ENCODE assay signal across 2 cellular contexts in the genomic region with DNA sequence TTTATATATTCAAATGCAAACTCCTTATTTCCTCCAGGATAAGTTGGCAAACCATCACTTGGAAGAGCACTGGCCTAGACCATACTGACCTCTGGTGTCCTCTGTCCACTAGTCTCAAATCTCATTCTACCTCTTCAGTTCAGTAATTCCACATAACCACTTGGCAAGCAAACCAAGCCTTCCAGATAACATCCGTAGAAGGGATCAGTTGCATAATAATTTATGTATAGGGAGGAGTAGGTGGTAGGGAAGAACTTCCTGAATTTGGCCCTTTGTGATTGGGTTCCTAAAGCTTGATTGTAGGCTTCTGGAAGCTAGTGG.
TF ChIP-seq lines count a peak whose summit lies in the region.

No MANE protein-coding gene starts in this region.

TF ChIP-seq in IMR-90, 13 proteins besides CTCF, POLR2A, EP300 and RAD21:
- TF ChIP-seq, protein P1, sequence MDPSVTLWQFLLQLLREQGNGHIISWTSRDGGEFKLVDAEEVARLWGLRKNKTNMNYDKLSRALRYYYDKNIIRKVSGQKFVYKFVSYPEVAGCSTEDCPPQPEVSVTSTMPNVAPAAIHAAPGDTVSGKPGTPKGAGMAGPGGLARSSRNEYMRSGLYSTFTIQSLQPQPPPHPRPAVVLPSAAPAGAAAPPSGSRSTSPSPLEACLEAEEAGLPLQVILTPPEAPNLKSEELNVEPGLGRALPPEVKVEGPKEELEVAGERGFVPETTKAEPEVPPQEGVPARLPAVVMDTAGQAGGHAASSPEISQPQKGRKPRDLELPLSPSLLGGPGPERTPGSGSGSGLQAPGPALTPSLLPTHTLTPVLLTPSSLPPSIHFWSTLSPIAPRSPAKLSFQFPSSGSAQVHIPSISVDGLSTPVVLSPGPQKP (IDR thresholded peaks at IDR 0.05; ENCODE audit: borderline replicate concordance, low read depth, low read length), result no peak
- peak; percentile 60 for TF ChIP-seq CEBPB (IDR thresholded peaks at IDR 0.05; ENCODE audit: low read depth, low read length)

TF ChIP-seq in K562, 482 proteins besides CTCF, POLR2A, EP300 and RAD21:
- TF ChIP-seq CEBPG (CRISPR knock-in tag; IDR thresholded peaks at IDR 0.05), result no peak
- TF ChIP-seq CEBPG (tag; conservative IDR thresholded peaks at IDR 0.05 in 1 of 2, IDR thresholded peaks at IDR 0.05 in 1 of 2), result peak; percentile 44 to 53; a peak in 2 of 4 replicates
- TF ChIP-seq PBX2 (CRISPR knock-in tag; IDR thresholded peaks at IDR 0.05; ENCODE audit: low read depth), result no peak
- TF ChIP-seq PBX2 (tag; conservative IDR thresholded peaks at IDR 0.05; ENCODE audit: low read depth), result peak; percentile 60
- TF ChIP-seq ELF1 (tag; IDR thresholded peaks at IDR 0.05), result no peak
- TF ChIP-seq, protein P2, sequence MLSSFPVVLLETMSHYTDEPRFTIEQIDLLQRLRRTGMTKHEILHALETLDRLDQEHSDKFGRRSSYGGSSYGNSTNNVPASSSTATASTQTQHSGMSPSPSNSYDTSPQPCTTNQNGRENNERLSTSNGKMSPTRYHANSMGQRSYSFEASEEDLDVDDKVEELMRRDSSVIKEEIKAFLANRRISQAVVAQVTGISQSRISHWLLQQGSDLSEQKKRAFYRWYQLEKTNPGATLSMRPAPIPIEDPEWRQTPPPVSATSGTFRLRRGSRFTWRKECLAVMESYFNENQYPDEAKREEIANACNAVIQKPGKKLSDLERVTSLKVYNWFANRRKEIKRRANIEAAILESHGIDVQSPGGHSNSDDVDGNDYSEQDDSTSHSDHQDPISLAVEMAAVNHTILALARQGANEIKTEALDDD (IDR thresholded peaks at IDR 0.05), result 0 out of 2 replicates have a peak, but pooled peaks have one; percentile 35
- no peak for TF ChIP-seq ARNT (IDR thresholded peaks at IDR 0.05)
- no peak for TF ChIP-seq AFF4 (CRISPR knock-in tag; IDR thresholded peaks at IDR 0.05)
- no peak for TF ChIP-seq EGR1 (conservative IDR thresholded peaks at IDR 0.05)
- no peak for TF ChIP-seq ZNF668 (CRISPR knock-in tag; IDR thresholded peaks at IDR 0.05)
- TF ChIP-seq SMARCB1 (IDR thresholded peaks at IDR 0.05; ENCODE audit: insufficient read length, low read depth), result no peak
- TF ChIP-seq NRF1 (conservative IDR thresholded peaks at IDR 0.05 in 1 of 2, IDR thresholded peaks at IDR 0.05 in 1 of 2), result no peak
- no peak for TF ChIP-seq SIRT6 (IDR thresholded peaks at IDR 0.05; ENCODE audit: low read depth, low read length)
- TF ChIP-seq ZNF655 (CRISPR knock-in tag; IDR thresholded peaks at IDR 0.05), result no peak
- no peak for TF ChIP-seq ZNF212 (CRISPR knock-in tag; IDR thresholded peaks at IDR 0.05)
- no peak for TF ChIP-seq NR2C2 (CRISPR knock-in tag; IDR thresholded peaks at IDR 0.05)
- TF ChIP-seq NR2C2 (tag; IDR thresholded peaks at IDR 0.05), result no peak
- TF ChIP-seq, protein P3, sequence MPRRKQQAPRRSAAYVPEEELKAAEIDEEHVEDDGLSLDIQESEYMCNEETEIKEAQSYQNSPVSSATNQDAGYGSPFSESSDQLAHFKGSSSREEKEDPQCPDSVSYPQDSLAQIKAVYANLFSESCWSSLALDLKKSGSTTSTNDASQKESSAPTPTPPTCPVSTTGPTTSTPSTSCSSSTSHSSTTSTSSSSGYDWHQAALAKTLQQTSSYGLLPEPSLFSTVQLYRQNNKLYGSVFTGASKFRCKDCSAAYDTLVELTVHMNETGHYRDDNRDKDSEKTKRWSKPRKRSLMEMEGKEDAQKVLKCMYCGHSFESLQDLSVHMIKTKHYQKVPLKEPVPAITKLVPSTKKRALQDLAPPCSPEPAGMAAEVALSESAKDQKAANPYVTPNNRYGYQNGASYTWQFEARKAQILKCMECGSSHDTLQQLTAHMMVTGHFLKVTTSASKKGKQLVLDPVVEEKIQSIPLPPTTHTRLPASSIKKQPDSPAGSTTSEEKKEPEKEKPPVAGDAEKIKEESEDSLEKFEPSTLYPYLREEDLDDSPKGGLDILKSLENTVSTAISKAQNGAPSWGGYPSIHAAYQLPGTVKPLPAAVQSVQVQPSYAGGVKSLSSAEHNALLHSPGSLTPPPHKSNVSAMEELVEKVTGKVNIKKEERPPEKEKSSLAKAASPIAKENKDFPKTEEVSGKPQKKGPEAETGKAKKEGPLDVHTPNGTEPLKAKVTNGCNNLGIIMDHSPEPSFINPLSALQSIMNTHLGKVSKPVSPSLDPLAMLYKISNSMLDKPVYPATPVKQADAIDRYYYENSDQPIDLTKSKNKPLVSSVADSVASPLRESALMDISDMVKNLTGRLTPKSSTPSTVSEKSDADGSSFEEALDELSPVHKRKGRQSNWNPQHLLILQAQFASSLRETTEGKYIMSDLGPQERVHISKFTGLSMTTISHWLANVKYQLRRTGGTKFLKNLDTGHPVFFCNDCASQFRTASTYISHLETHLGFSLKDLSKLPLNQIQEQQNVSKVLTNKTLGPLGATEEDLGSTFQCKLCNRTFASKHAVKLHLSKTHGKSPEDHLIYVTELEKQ (CRISPR knock-in tag; IDR thresholded peaks at IDR 0.05), result no peak
- TF ChIP-seq EP400 (IDR thresholded peaks at IDR 0.05), result no peak
- no peak for TF ChIP-seq XRCC3 (IDR thresholded peaks at IDR 0.05)
- TF ChIP-seq NELFE (IDR thresholded peaks at IDR 0.05; ENCODE audit: insufficient read depth, insufficient read length), result no peak
- TF ChIP-seq KDM1A (IDR thresholded peaks at IDR 0.05), result no peak
- no peak for TF ChIP-seq ZNF699 (CRISPR knock-in tag; IDR thresholded peaks at IDR 0.05; ENCODE audit: insufficient replicate concordance)
- no peak for TF ChIP-seq ZBTB11 (CRISPR knock-in tag; IDR thresholded peaks at IDR 0.05)
- TF ChIP-seq TBL1XR1 (IDR thresholded peaks at IDR 0.05; ENCODE audit: low read length in 2 of 2), result no peak
- no peak for TF ChIP-seq U2AF1 (optimal IDR thresholded peaks at IDR 0.05; ENCODE audit: low read depth, low read length)
- TF ChIP-seq ZNF146 (CRISPR knock-in tag; IDR thresholded peaks at IDR 0.05; ENCODE audit: unreplicated experiment), result no peak
- TF ChIP-seq, protein P4, sequence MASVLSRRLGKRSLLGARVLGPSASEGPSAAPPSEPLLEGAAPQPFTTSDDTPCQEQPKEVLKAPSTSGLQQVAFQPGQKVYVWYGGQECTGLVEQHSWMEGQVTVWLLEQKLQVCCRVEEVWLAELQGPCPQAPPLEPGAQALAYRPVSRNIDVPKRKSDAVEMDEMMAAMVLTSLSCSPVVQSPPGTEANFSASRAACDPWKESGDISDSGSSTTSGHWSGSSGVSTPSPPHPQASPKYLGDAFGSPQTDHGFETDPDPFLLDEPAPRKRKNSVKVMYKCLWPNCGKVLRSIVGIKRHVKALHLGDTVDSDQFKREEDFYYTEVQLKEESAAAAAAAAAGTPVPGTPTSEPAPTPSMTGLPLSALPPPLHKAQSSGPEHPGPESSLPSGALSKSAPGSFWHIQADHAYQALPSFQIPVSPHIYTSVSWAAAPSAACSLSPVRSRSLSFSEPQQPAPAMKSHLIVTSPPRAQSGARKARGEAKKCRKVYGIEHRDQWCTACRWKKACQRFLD (CRISPR knock-in tag; IDR thresholded peaks at IDR 0.05), result no peak
- TF ChIP-seq MAZ (CRISPR knock-in tag; conservative IDR thresholded peaks at IDR 0.05 in 1 of 2, IDR thresholded peaks at IDR 0.05 in 1 of 2), result no peak
- no peak for TF ChIP-seq TRIM28 (IDR thresholded peaks at IDR 0.05)
- no peak for TF ChIP-seq GATAD2B (IDR thresholded peaks at IDR 0.05; ENCODE audit: borderline replicate concordance)
- no peak for TF ChIP-seq ZNF224 (CRISPR knock-in tag; IDR thresholded peaks at IDR 0.05)
- peak; percentile 50 for TF ChIP-seq MEIS2 (IDR thresholded peaks at IDR 0.05; ENCODE audit: partially characterized antibody)
- TF ChIP-seq CEBPB (tag; IDR thresholded peaks at IDR 0.05), result peak; percentile 78
- TF ChIP-seq HDAC6 (IDR thresholded peaks at IDR 0.05; ENCODE audit: low read depth, low read length), result no peak
- TF ChIP-seq MED1 (CRISPR knock-in tag; IDR thresholded peaks at IDR 0.05; ENCODE audit: borderline replicate concordance), result no peak
- no peak for TF ChIP-seq TSC22D4 (tag; IDR thresholded peaks at IDR 0.05)
- TF ChIP-seq ZNF512 (tag; IDR thresholded peaks at IDR 0.05), result no peak
- TF ChIP-seq ZNF239 (CRISPR knock-in tag; IDR thresholded peaks at IDR 0.05), result no peak
TF ChIP-seq in K562: peak in this region for 5.
